In genomic region chr7:139771001-139771956, GRCh38 we compare ENCODE assay signal across 9 cellular contexts. TPM values are rescaled to one million over a fixed set of nuclear protein-coding genes. Genes with fewer than 3 reads are reported as not detected.
A peak's percentile ranks its signal among the peaks of the same experiment; 100 is the strongest.
DNase-seq lines count a peak whose midpoint lies in the region; ATAC-seq and TF ChIP-seq lines count a peak whose summit lies in the region.
"Had no signal": no experiment of that assay in that cellular context is flagged by ENCODE, and none has a peak within 500 bp of the region (broad histone marks: within the 10 kb centered on the region; RNA-seq: fewer than 3 reads in every experiment).

No MANE protein-coding gene starts in this region.

- no peaks in the 10 kb centered on the region for H3K9me3 ChIP-seq in RWPE2 (ENCODE audit: severe bottlenecking)
- H3K9me3 ChIP-seq in heart left ventricle = no peaks in the 10 kb centered on the region
- H3K9me3 ChIP-seq: spleen had no signal

- 83 to 87% (median 86%) methylated on average over 15 of the region's 15 CpGs for WGBS in heart left ventricle, 4 donors

- TF ChIP-seq CTCF in GM12865 (IDR thresholded peaks at IDR 0.05; ENCODE audit: insufficient read depth, low read depth, low read length, missing control alignments) (no peak), RWPE2 (IDR thresholded peaks at IDR 0.05; ENCODE audit: poor library complexity, severe bottlenecking) (no peak), dorsolateral prefrontal cortex (IDR thresholded peaks at IDR 0.05 in 54 of 56, conservative IDR thresholded peaks at IDR 0.05 in 2 of 56; ENCODE audit: low read depth in 1 of 56, partially characterized antibody in 56 of 56) (no peak), progenitor cell of endocrine pancreas (IDR thresholded peaks at IDR 0.05; ENCODE audit: unreplicated experiment) (no peak), heart left ventricle (IDR thresholded peaks at IDR 0.05) (no peak)

- H3K9me3 Mint-ChIP-seq in progenitor cell of endocrine pancreas (ENCODE audit: low read depth) = no peaks in the 10 kb centered on the region
- no peaks in the 10 kb centered on the region for H3K9me3 Mint-ChIP-seq in stimulated activated naive B cell treated with anti-CD40 and anti-IgM and Interleukin-4, amounts not matched to agents 10 μg/mL and 1 μg/mL and 100 μg/mL, for 72 hours

- POLR2A ChIA-PET in HEK293T (lab: Yijun Ruan, JAX) = interaction anchor here (0.6 kb wide), 1 partner anchor 130 kb away, joined by 3 read pairs; no protein-coding TSS in a partner anchor

- DNase-seq in GM12865 (ENCODE audit: low read depth) (peak; percentile 37), RWPE2 (ENCODE audit: low spot score) (no peak), dorsolateral prefrontal cortex (no peak), progenitor cell of endocrine pancreas (ENCODE audit: low spot score, unreplicated experiment) (no peak), HEK293T (ENCODE audit: extremely low spot score) (no peak), heart left ventricle (no peak)
- no peak for DNase-seq in stimulated activated naive B cell treated with anti-CD40 and anti-IgM and Interleukin-4, amounts not matched to agents 10 μg/mL and 1 μg/mL and 100 μg/mL, for 72 hours
- DNase-seq: spleen had no signal

- CTCF ChIA-PET in HEK293T (lab: Yijun Ruan, JAX) = interaction anchor here (1.1 to 1.8 kb wide), 3 partner anchors 11 to 124 kb away, joined by 3 to 8 read pairs (median 5); no protein-coding TSS in a partner anchor

- no peak overlapping the region for H3K4me3 Mint-ChIP-seq in progenitor cell of endocrine pancreas (ENCODE audit: low read depth)
- H3K4me3 Mint-ChIP-seq in stimulated activated naive B cell treated with anti-CD40 and anti-IgM and Interleukin-4, amounts not matched to agents 10 μg/mL and 1 μg/mL and 100 μg/mL, for 72 hours = no peak overlapping the region

- no peaks in the 10 kb centered on the region for H3K27me3 Mint-ChIP-seq in progenitor cell of endocrine pancreas
- no peaks in the 10 kb centered on the region for H3K27me3 Mint-ChIP-seq in stimulated activated naive B cell treated with anti-CD40 and anti-IgM and Interleukin-4, amounts not matched to agents 10 μg/mL and 1 μg/mL and 100 μg/mL, for 72 hours

- ATAC-seq in RWPE2 (ENCODE audit: low read depth) (peak; percentile 84), HG02840 (IDR thresholded peaks at IDR 0.05; ENCODE audit: low FRiP score, unreplicated experiment) (no peak), heart left ventricle (no peak)
- no peak for ATAC-seq in stimulated activated naive B cell treated with anti-CD40 and anti-IgM and Interleukin-4, amounts not matched to agents 10 μg/mL and 1 μg/mL and 100 μg/mL, for 72 hours (replicated peaks)

- peaks cover 67% of the 10 kb centered on the region for H3K4me1 Mint-ChIP-seq in progenitor cell of endocrine pancreas (ENCODE audit: low read depth)
- H3K4me1 Mint-ChIP-seq in stimulated activated naive B cell treated with anti-CD40 and anti-IgM and Interleukin-4, amounts not matched to agents 10 μg/mL and 1 μg/mL and 100 μg/mL, for 72 hours = peaks cover 61 to 85% of the 10 kb centered on the region in 2 donors

- H3K4me1 ChIP-seq in RWPE2 (ENCODE audit: insufficient read depth, poor library complexity, severe bottlenecking) (peaks cover 50% of the 10 kb centered on the region), heart left ventricle (peaks cover 0 to 95% (median 68%) of the 10 kb centered on the region in 12 donors)

- H3K27me3 ChIP-seq in RWPE2 (ENCODE audit: insufficient read depth, poor library complexity, severe bottlenecking) (no peaks in the 10 kb centered on the region), dorsolateral prefrontal cortex (no peaks in the 10 kb centered on the region), heart left ventricle (no peaks in the 10 kb centered on the region)
- H3K27me3 ChIP-seq: spleen had no signal

- no peak for TF ChIP-seq POLR2A in heart left ventricle (IDR thresholded peaks at IDR 0.05)

- H3K4me3 ChIP-seq in GM12865 (ENCODE audit: low read depth, low read length) (no peak overlapping the region), RWPE2 (ENCODE audit: severe bottlenecking) (no peak overlapping the region), dorsolateral prefrontal cortex (peak overlapping the region in 7 of 59 donors; percentile 2 to 21 (median 7)), heart left ventricle (no peak overlapping the region)
- H3K4me3 ChIP-seq: spleen had no signal

- peak overlapping the region; percentile 95 for H3K27ac ChIP-seq in RWPE2 (ENCODE audit: poor library complexity, severe bottlenecking)
- H3K27ac ChIP-seq in dorsolateral prefrontal cortex = peak overlapping the region in 55 of 59 donors; percentile 7 to 99 (median 58)
- peak overlapping the region in 1 of 12 donors; percentile 4 for H3K27ac ChIP-seq in heart left ventricle

- H3K36me3 ChIP-seq in RWPE2 (ENCODE audit: low read depth) = peaks cover 17% of the 10 kb centered on the region
- H3K36me3 ChIP-seq in heart left ventricle = peaks cover 0 to 22% (median 0%) of the 10 kb centered on the region in 9 donors

- intact Hi-C loops in dorsolateral prefrontal cortex (cut with DNase I) = loop anchor here (2.0 to 10.0 kb wide), 2 partner anchors 26 to 66 kb away; no protein-coding TSS in a partner anchor
- intact Hi-C loops in heart left ventricle (cut with DNase I) = loop anchor here in 4 of 10 donors (5.0 to 10.0 kb wide), 4 partner anchors 34 to 224 kb away; no protein-coding TSS in a partner anchor

- peak overlapping the region; percentile 62 for H3K27ac Mint-ChIP-seq in progenitor cell of endocrine pancreas
- H3K27ac Mint-ChIP-seq in stimulated activated naive B cell treated with anti-CD40 and anti-IgM and Interleukin-4, amounts not matched to agents 10 μg/mL and 1 μg/mL and 100 μg/mL, for 72 hours = no peak overlapping the region

- H3K36me3 Mint-ChIP-seq in progenitor cell of endocrine pancreas (ENCODE audit: insufficient read depth) = peaks cover 4% of the 10 kb centered on the region
- peaks cover 27 to 28% of the 10 kb centered on the region in 2 donors for H3K36me3 Mint-ChIP-seq in stimulated activated naive B cell treated with anti-CD40 and anti-IgM and Interleukin-4, amounts not matched to agents 10 μg/mL and 1 μg/mL and 100 μg/mL, for 72 hours

TF ChIP-seq in HEK293T, 16 proteins besides CTCF, POLR2A, EP300 and RAD21:
- TF ChIP-seq LEF1 (IDR thresholded peaks at IDR 0.05; ENCODE audit: borderline replicate concordance) (no peak), FOXK2 (IDR thresholded peaks at IDR 0.05) (no peak), TARDBP (IDR thresholded peaks at IDR 0.05) (no peak), ZNF384 (IDR thresholded peaks at IDR 0.05) (no peak), ELF4 (IDR thresholded peaks at IDR 0.05) (no peak), FOXA1 (IDR thresholded peaks at IDR 0.05) (no peak), FOXM1 (IDR thresholded peaks at IDR 0.05; ENCODE audit: borderline replicate concordance) (no peak), CTBP1 (IDR thresholded peaks at IDR 0.05; ENCODE audit: borderline replicate concordance) (no peak), L3MBTL2 (conservative IDR thresholded peaks at IDR 0.05) (no peak), ARNT (IDR thresholded peaks at IDR 0.05) (no peak), SP1 (IDR thresholded peaks at IDR 0.05) (no peak), NFRKB (IDR thresholded peaks at IDR 0.05) (no peak)
TF ChIP-seq in HEK293T: peak in this region for 0.

RNA-seq across cellular contexts. Expression of gene HIPK2, which starts 6.5 kb away (rescaled TPM):
- total RNA-seq in dorsolateral prefrontal cortex = 100 to 1,000 TPM; 106 to 688 (median 242) TPM
- total RNA-seq in progenitor cell of endocrine pancreas = 136 and 146 TPM in 2 replicates
- 100 to 1,000 TPM; 102 to 244 (median 143) TPM for total RNA-seq in heart left ventricle
- polyA plus RNA-seq in heart left ventricle = 100 to 1,000 TPM in 1 of 2 donors, 10 to 100 TPM in 1; 43.2 to 205 TPM

RNA-seq across cellular contexts. Expression of gene TBXAS1, which starts 57.8 kb away (rescaled TPM):
- 10 to 100 TPM in 73 of 120 experiments, 1 to 10 TPM in 47; 3.2 to 24.8 (median 11.3) TPM for total RNA-seq in dorsolateral prefrontal cortex
- 10.4 and 12.5 TPM in 2 replicates for total RNA-seq in progenitor cell of endocrine pancreas
- 10 to 100 TPM in 2 of 9 donors, 1 to 10 TPM in 7; 2.0 to 32.0 (median 4.7) TPM for total RNA-seq in heart left ventricle
- 10 to 100 TPM in 1 of 2 donors, 1 to 10 TPM in 1; 2.3 to 12.8 TPM for polyA plus RNA-seq in heart left ventricle
